8 cellular contexts compared by ENCODE assay signal in the genomic region with DNA sequence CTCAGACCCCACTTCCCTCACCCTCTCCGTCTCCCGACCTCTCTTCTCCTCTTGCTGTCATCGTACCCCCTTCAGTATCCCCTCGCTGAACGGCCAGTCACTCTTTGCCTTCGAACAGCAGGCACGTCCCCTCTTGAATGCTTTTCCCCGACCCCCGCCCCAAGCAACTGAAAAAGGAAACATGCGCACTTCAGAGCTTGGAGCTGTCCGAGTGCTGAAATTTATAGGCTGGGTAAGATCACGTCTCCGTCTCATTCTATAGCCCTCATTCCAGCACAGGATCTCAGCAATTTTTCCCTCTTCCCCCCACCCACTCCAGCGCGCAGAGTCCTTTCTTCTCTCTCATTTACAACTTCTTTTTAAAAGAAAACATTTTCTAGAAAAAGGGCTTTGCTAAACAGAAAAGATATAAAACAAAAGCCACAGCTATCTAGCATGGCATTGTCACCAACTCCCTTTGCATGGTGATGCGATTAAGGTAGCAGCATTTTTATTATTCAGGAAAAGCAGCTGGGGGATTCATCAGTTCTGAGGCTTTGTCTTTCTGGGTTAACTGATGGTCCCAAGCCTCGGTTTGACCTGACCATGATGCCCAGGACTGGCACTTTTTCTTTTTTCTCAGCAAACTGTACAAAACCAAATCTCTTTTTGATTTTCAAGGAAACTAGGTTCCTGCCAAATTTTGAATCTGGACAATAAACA. TPM values are rescaled to one million over a fixed set of nuclear protein-coding genes. Genes with fewer than 3 reads are reported as not detected.
A peak's percentile ranks its signal among the peaks of the same experiment; 100 is the strongest.
DNase-seq lines count a peak whose midpoint lies in the region; ATAC-seq and TF ChIP-seq lines count a peak whose summit lies in the region.

A gene (plus strand): TSS at position 249 of the 702 bp plus-strand sequence. CDS start 522 bp downstream, outside the sequence.

- H4K20me1 ChIP-seq in SK-N-SH (ENCODE audit: insufficient read depth) = no peaks in the 10 kb centered on the region
- no peaks in the 10 kb centered on the region for H4K20me1 ChIP-seq in hepatocyte (ENCODE audit: insufficient read depth, poor library complexity, severe bottlenecking)

- no peak for TF ChIP-seq POLR2A in suprapubic skin (IDR thresholded peaks at IDR 0.05)

- H3K36me3 ChIP-seq in SK-N-SH (replicated peaks in 1 of 2; ENCODE audit: control insufficient read depth in 1 of 2, insufficient read depth in 2 of 2, low read length in 1 of 2) = no peaks in the 10 kb centered on the region
- no peaks in the 10 kb centered on the region for H3K36me3 ChIP-seq in hepatocyte (replicated peaks; ENCODE audit: insufficient read depth, low read depth)
- no peaks in the 10 kb centered on the region for H3K36me3 ChIP-seq in suprapubic skin

- no peak for ATAC-seq in activated T-cell treated with anti-CD3 and anti-CD28 coated beads, Interleukin-2, amount 50 U/mL, for 72 hours (replicated peaks in 1 of 2)
- no peak for ATAC-seq in GM21526 (IDR thresholded peaks at IDR 0.05; ENCODE audit: low FRiP score, unreplicated experiment)

- H3K27me3 ChIP-seq in SK-N-SH (ENCODE audit: insufficient read depth) = no peaks in the 10 kb centered on the region
- H3K27me3 ChIP-seq in hepatocyte = no peaks in the 10 kb centered on the region
- no peaks in the 10 kb centered on the region for H3K27me3 ChIP-seq in suprapubic skin

- H2AFZ ChIP-seq in SK-N-SH (ENCODE audit: low read depth) = no peak within 1 kb of the TSS
- H2AFZ ChIP-seq in hepatocyte = no peak within 1 kb of the TSS

- no peaks in the 10 kb centered on the region for H3K9me3 Mint-ChIP-seq in activated T-cell treated with anti-CD3 and anti-CD28 coated beads, Interleukin-2, amount 50 U/mL, for 72 hours

- POLR2A ChIA-PET in SK-N-SH (lab: Yijun Ruan, JAX) = no interaction called here

- H3K4me1 Mint-ChIP-seq in activated T-cell treated with anti-CD3 and anti-CD28 coated beads, Interleukin-2, amount 50 U/mL, for 72 hours (ENCODE audit: low read depth) = peaks cover 7% of the 10 kb centered on the region

- peak within 1 kb of the TSS in 1 of 2 donors; percentile 62 for H3K4me3 Mint-ChIP-seq in activated T-cell treated with anti-CD3 and anti-CD28 coated beads, Interleukin-2, amount 50 U/mL, for 72 hours

- H3K79me2 ChIP-seq in SK-N-SH (ENCODE audit: insufficient read depth) = no peaks in the 10 kb centered on the region
- H3K79me2 ChIP-seq in hepatocyte = no peaks in the 10 kb centered on the region

- no peaks in the 10 kb centered on the region for H3K9me3 ChIP-seq in SK-N-SH
- no peaks in the 10 kb centered on the region for H3K9me3 ChIP-seq in hepatocyte (ENCODE audit: low read depth)
- no peaks in the 10 kb centered on the region for H3K9me3 ChIP-seq in suprapubic skin

- H3K4me3 ChIP-seq in SK-N-SH (ENCODE audit: low read depth in 2 of 2, low read length in 1 of 2) (no peak within 1 kb of the TSS; a peak in 2 of 4 replicates), hepatocyte (no peak within 1 kb of the TSS), suprapubic skin (peak within 1 kb of the TSS; percentile 14)

- peaks cover 18% of the 10 kb centered on the region for H3K27me3 Mint-ChIP-seq in activated T-cell treated with anti-CD3 and anti-CD28 coated beads, Interleukin-2, amount 50 U/mL, for 72 hours (ENCODE audit: low read depth)

- TF ChIP-seq CTCF in SK-N-SH (IDR thresholded peaks at IDR 0.05) = no peak
- no peak for TF ChIP-seq CTCF in hepatocyte (IDR thresholded peaks at IDR 0.05; ENCODE audit: poor library complexity)
- no peak for TF ChIP-seq CTCF in suprapubic skin (IDR thresholded peaks at IDR 0.05)

- DNase-seq in activated T-cell treated with anti-CD3 and anti-CD28 coated beads for 1 hour (ENCODE audit: low read depth) = peak; percentile 0
- no peak for DNase-seq in activated T-cell treated with anti-CD3 and anti-CD28 coated beads, Interleukin-2, amount 50 U/mL, for 72 hours
- no peak for DNase-seq in SK-N-SH
- peak; percentile 58 for DNase-seq in hepatocyte (ENCODE audit: low spot score)
- no peak for DNase-seq in suprapubic skin (ENCODE audit: low spot score in 2 of 2)
- DNase-seq in AML-193 (lab: John Stamatoyannopoulos, UW) = no peak
- no peak for DNase-seq in putamen (ENCODE audit: low spot score)

- TF ChIP-seq RAD21 in SK-N-SH (IDR thresholded peaks at IDR 0.05; ENCODE audit: low read length) = no peak

- TF ChIP-seq EP300 in SK-N-SH (IDR thresholded peaks at IDR 0.05; ENCODE audit: borderline replicate concordance in 1 of 2, low read depth in 1 of 2, low read length in 1 of 2) (no peak), suprapubic skin (IDR thresholded peaks at IDR 0.05) (no peak)

- no peak within 1 kb of the TSS for H3K27ac Mint-ChIP-seq in activated T-cell treated with anti-CD3 and anti-CD28 coated beads, Interleukin-2, amount 50 U/mL, for 72 hours

- CTCF ChIA-PET in SK-N-SH (lab: Yijun Ruan, JAX) = interaction anchor here (0.5 to 2.2 kb wide), 20 partner anchors 8 to 672 kb away, joined by 3 to 15 read pairs (median 4); no protein-coding TSS in a partner anchor

- H3K36me3 Mint-ChIP-seq in activated T-cell treated with anti-CD3 and anti-CD28 coated beads, Interleukin-2, amount 50 U/mL, for 72 hours (ENCODE audit: insufficient read depth in 2 of 2) = no peaks in the 10 kb centered on the region

- no peaks in the 10 kb centered on the region for H3F3A ChIP-seq in SK-N-SH (replicated peaks; ENCODE audit: insufficient read depth)

- H3K9me2 ChIP-seq in SK-N-SH (no peaks in the 10 kb centered on the region), hepatocyte (replicated peaks; ENCODE audit: insufficient read depth) (no peaks in the 10 kb centered on the region)

- H3K4me1 ChIP-seq in SK-N-SH (ENCODE audit: control insufficient read depth in 1 of 2, insufficient read depth in 2 of 2, low read depth in 1 of 2, low read length in 1 of 2) = no peaks in the 10 kb centered on the region
- no peaks in the 10 kb centered on the region for H3K4me1 ChIP-seq in hepatocyte (ENCODE audit: insufficient read depth)
- peaks cover 5% of the 10 kb centered on the region for H3K4me1 ChIP-seq in suprapubic skin

- no peak within 1 kb of the TSS for H3K27ac ChIP-seq in SK-N-SH (ENCODE audit: low read depth in 2 of 2, low read length in 1 of 2)
- H3K27ac ChIP-seq in hepatocyte = no peak within 1 kb of the TSS
- no peak within 1 kb of the TSS for H3K27ac ChIP-seq in suprapubic skin

- H3K9ac ChIP-seq in SK-N-SH = no peak within 1 kb of the TSS

- H3K4me2 ChIP-seq in SK-N-SH (peak within 1 kb of the TSS; percentile 59), hepatocyte (peak within 1 kb of the TSS; percentile 83)

- 1% methylated on average over 17 of the region's 17 CpGs for WGBS in SK-N-SH (ENCODE audit: low lambda C conversion rate)
- WGBS in hepatocyte (ENCODE audit: low lambda C conversion rate, missing lambda C conversion rate) = 61% methylated on average over 16 of the region's 17 CpGs
- WGBS in suprapubic skin = 16% methylated on average over 17 of the region's 17 CpGs

TF ChIP-seq in SK-N-SH, 30 proteins besides CTCF, POLR2A, EP300 and RAD21:
- TF ChIP-seq TEAD4 (IDR thresholded peaks at IDR 0.05; ENCODE audit: borderline replicate concordance, insufficient read depth) (no peak), JUND (IDR thresholded peaks at IDR 0.05) (no peak)
- TF ChIP-seq, protein P1, sequence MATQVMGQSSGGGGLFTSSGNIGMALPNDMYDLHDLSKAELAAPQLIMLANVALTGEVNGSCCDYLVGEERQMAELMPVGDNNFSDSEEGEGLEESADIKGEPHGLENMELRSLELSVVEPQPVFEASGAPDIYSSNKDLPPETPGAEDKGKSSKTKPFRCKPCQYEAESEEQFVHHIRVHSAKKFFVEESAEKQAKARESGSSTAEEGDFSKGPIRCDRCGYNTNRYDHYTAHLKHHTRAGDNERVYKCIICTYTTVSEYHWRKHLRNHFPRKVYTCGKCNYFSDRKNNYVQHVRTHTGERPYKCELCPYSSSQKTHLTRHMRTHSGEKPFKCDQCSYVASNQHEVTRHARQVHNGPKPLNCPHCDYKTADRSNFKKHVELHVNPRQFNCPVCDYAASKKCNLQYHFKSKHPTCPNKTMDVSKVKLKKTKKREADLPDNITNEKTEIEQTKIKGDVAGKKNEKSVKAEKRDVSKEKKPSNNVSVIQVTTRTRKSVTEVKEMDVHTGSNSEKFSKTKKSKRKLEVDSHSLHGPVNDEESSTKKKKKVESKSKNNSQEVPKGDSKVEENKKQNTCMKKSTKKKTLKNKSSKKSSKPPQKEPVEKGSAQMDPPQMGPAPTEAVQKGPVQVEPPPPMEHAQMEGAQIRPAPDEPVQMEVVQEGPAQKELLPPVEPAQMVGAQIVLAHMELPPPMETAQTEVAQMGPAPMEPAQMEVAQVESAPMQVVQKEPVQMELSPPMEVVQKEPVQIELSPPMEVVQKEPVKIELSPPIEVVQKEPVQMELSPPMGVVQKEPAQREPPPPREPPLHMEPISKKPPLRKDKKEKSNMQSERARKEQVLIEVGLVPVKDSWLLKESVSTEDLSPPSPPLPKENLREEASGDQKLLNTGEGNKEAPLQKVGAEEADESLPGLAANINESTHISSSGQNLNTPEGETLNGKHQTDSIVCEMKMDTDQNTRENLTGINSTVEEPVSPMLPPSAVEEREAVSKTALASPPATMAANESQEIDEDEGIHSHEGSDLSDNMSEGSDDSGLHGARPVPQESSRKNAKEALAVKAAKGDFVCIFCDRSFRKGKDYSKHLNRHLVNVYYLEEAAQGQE (IDR thresholded peaks at IDR 0.05; ENCODE audit: low read depth, low read length) = peak; percentile 95

RNA-seq across cellular contexts. Expression of the gene that starts here (rescaled TPM):
- not detected for total RNA-seq in activated T-cell treated with anti-CD3 and anti-CD28 coated beads, Interleukin-2, amount 50 U/mL, for 72 hours
- polyA plus RNA-seq in SK-N-SH (2012; rRNA removed) (not detected in 2 replicates), hepatocyte (not detected in 2 replicates)
- not detected in 2 replicates for polyA plus RNA-seq in SK-N-SH (2012; cell fraction: cytosol; rRNA removed)
- not detected in 2 replicates for polyA plus RNA-seq in SK-N-SH (2012; cell fraction: nucleus; rRNA removed)
- total RNA-seq in hepatocyte (0.08 TPM in 1 of 2 replicates, not detected in the other), suprapubic skin (not detected)

Comparison
In these comparisons a context has a peak if more than half of its experiments do, and no peak if none do; other contexts are left out.
1. Peak in DNase-seq and H3K4me2 ChIP-seq in hepatocyte; RNA of the gene not detected or under 1 TPM.